16 cellular contexts compared by ENCODE assay signal in the genomic region with DNA sequence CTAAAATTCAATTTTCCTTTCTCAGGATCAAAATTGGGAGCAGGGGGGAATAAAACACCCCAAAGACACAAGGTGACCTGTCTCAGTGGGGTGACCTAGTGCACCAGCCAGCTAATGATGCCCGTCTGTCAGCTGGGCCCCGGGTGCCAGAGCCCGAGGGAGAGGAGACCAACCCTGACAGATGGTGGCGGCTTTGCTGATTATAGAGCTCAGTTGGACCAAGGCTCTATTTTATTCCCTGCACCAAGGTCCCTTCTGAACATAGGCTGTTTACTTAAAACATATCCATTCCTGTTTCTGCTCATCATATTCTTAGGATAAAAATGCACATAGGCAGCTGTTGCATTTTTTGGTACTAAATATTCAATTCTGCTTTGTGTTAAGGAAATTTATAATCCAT.
"Had no signal": no experiment of that assay in that cellular context is flagged by ENCODE, and none has a peak within 500 bp of the region (broad histone marks: within the 10 kb centered on the region; RNA-seq: fewer than 3 reads in every experiment).

No MANE protein-coding gene starts in this region.

- H3K9me3 Mint-ChIP-seq: natural killer cell; stimulated activated naive B cell treated with anti-CD40 and anti-IgM and Interleukin-4, amounts not matched to agents 10 μg/mL and 1 μg/mL and 100 μg/mL, for 72 hours had no signal

- H3K27me3 ChIP-seq: colonic mucosa, left lung, neutrophil, thyroid gland, vagina had no signal

- H3K27ac Mint-ChIP-seq: activated T-helper 17 cell treated with anti-CD3 and anti-CD28 coated beads, Interleukin-2, amount 50 U/mL, for 72 hours; natural killer cell; stimulated activated naive B cell treated with anti-CD40 and anti-IgM and Interleukin-4, amounts not matched to agents 10 μg/mL and 1 μg/mL and 100 μg/mL, for 72 hours had no signal

- H2AFZ ChIP-seq: parathyroid adenoma had no signal

- H3K9ac ChIP-seq: parathyroid adenoma had no signal

- DNase-seq: activated CD4-positive, alpha-beta T cell treated with anti-CD3 and anti-CD28 coated beads, Interleukin-2, amount 50 U/mL, for 4 hours; activated naive CD4-positive, alpha-beta T cell treated with Interleukin-2 at 50 U/mL for 16 hours; colonic mucosa; hippocampal formation; kidney; left lung; mucosa of descending colon; natural killer cell; stimulated activated CD4-positive, alpha-beta T cell treated with anti-CD3 and anti-CD28 coated beads, Interleukin-15, amount 100 ng/mL, for 24 hours; stimulated activated CD4-positive, alpha-beta T cell treated with anti-CD3 and anti-CD28 coated beads, Interleukin-4, amount 100 ng/mL, for 1 hour; stimulated activated naive B cell treated with anti-CD40 and anti-IgM and Interleukin-4, amounts not matched to agents 10 μg/mL and 1 μg/mL and 100 μg/mL, for 72 hours; thyroid gland had no signal

- H3K9me3 ChIP-seq: colonic mucosa, left lung, mucosa of descending colon, neutrophil, thyroid gland, vagina had no signal

- H3K36me3 Mint-ChIP-seq: natural killer cell; stimulated activated naive B cell treated with anti-CD40 and anti-IgM and Interleukin-4, amounts not matched to agents 10 μg/mL and 1 μg/mL and 100 μg/mL, for 72 hours had no signal

- H3K4me1 ChIP-seq: colonic mucosa, left lung, parathyroid adenoma, thyroid gland, vagina had no signal

- H3K4me3 ChIP-seq: colonic mucosa, left lung, mucosa of descending colon, thyroid gland, vagina had no signal

- H3K79me2 ChIP-seq: parathyroid adenoma had no signal

- H3K36me3 ChIP-seq: colonic mucosa, left lung, neutrophil, thyroid gland, vagina had no signal

- H3K4me3 Mint-ChIP-seq: activated T-helper 17 cell treated with anti-CD3 and anti-CD28 coated beads, Interleukin-2, amount 50 U/mL, for 72 hours; natural killer cell; stimulated activated naive B cell treated with anti-CD40 and anti-IgM and Interleukin-4, amounts not matched to agents 10 μg/mL and 1 μg/mL and 100 μg/mL, for 72 hours had no signal

- H3K27ac ChIP-seq: colonic mucosa, left lung, neutrophil, parathyroid adenoma, thyroid gland, vagina had no signal
